ENCODE assay signal across 34 cellular contexts in the genomic region with DNA sequence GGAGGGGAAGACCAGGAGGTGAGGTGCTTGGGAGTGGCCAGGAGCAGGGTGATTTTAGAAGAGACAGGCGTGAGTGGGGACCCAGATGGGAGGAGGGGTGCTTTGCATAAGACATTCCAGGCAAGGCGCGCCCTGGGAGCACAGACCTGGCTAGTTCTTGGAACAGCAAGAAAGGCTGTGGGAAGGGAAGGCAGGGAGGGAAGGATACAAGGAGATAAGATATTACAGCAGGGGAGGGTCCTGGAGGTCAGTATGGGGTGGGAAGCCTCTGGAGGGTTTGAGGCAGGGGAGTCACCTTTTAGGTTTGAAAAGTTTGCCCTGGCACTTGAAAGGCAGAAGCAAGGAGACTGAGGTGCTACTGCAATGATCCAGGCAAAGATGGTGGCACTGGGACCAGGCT.
"Had no signal": no experiment of that assay in that cellular context is flagged by ENCODE, and none has a peak within 500 bp of the region (broad histone marks: within the 10 kb centered on the region; RNA-seq: fewer than 3 reads in every experiment).

No MANE protein-coding gene starts in this region.

- FAIRE-seq: K562, RCC 7860 had no signal

- H3K36me3 Mint-ChIP-seq: T-cell had no signal

- DNase-seq: activated B cell treated with CpG ODN at 0.5 μM for 24 hours; activated CD4-positive, alpha-beta T cell treated with anti-CD3 and anti-CD28 coated beads for 4 hours; activated CD4-positive, alpha-beta T cell treated with anti-CD3 and anti-CD28 coated beads, Interleukin-2, amount 50 U/mL, for 4 hours; activated CD4-positive, CD25-positive, alpha-beta regulatory T cell treated with anti-CD3 and anti-CD28 coated beads, Interleukin-2, amount 50 U/mL, for 72 hours; activated CD8-positive, alpha-beta T cell treated with anti-CD3 and anti-CD28 coated beads for 36 hours; activated gamma-delta T cell; activated naive CD4-positive, alpha-beta T cell treated with Interleukin-2 at 50 U/mL for 16 hours; activated naive CD8-positive, alpha-beta T cell treated with anti-CD3 and anti-CD28 coated beads, Interleukin-2, amount 10 ng/mL, durations not matched to agents 7 days and 5 days; activated T-cell treated with anti-CD3 and anti-CD28 coated beads, Interleukin-2, amount 50 U/mL, for 24 hours; amygdala; NCI-H1092 treated with DMSO at 0.1 percent for 48 hours; NCI-H1417; NCI-H146; NCI-H187; NCI-H2029 treated with DMSO at 0.1 percent for 48 hours; NCI-H2107; NCI-H2171; NCI-H510A; NCI-H526; NCI-H748 treated with DMSO at 0.1 percent for 48 hours; NK-92 treated with Interleukin-12 subunit alpha and Interleukin-12 subunit beta, amount 100 ng/mL, for 24 hours; PC-9; SIG-M5; T-cell; T-helper 17 cell; T1000 had no signal

- H3K36me3 ChIP-seq: ascending aorta, cardiac muscle cell had no signal

- H3K27me3 Mint-ChIP-seq: activated B cell treated with CpG ODN at 0.5 μM for 24 hours had no signal

- H3K27me3 ChIP-seq: ascending aorta, cardiac muscle cell had no signal

- H3K27ac Mint-ChIP-seq: activated B cell treated with CpG ODN at 0.5 μM for 24 hours; activated CD8-positive, alpha-beta T cell treated with anti-CD3 and anti-CD28 coated beads for 36 hours; activated naive CD4-positive, alpha-beta T cell treated with anti-CD3 and anti-CD28 coated beads, Interleukin-2, amount 50 U/mL, for 24 hours; activated naive CD8-positive, alpha-beta T cell treated with anti-CD3 and anti-CD28 coated beads, Interleukin-2, amount 10 ng/mL, durations not matched to agents 7 days and 5 days; activated T-cell treated with anti-CD3 and anti-CD28 coated beads, Interleukin-2, amount 50 U/mL, for 24 hours; activated T-helper 2 cell treated with anti-CD3 and anti-CD28 coated beads, Interferon-gamma antibody, Interleukin-2, Interleukin-4, amounts not matched to agents 10 μg/mL and 5 μg/mL and 100 μg/mL, durations not matched to agents 14 hours and 24 hours and 36 hours; T-cell; T-helper 17 cell had no signal

- ATAC-seq: activated CD8-positive, alpha-beta T cell treated with anti-CD3 and anti-CD28 coated beads for 36 hours; K562; SK-N-SH treated with all-trans-retinoic acid at 6 μM for 48 hours; T-cell; T-helper 17 cell had no signal

- H3K4me3 ChIP-seq: ascending aorta, cardiac muscle cell, K562, PC-9 had no signal

- H3K4me1 ChIP-seq: ascending aorta had no signal

- H3K9me3 Mint-ChIP-seq: activated B cell treated with CpG ODN at 0.5 μM for 24 hours; activated naive CD4-positive, alpha-beta T cell treated with anti-CD3 and anti-CD28 coated beads, Interleukin-2, amount 50 U/mL, for 24 hours; activated T-helper 2 cell treated with anti-CD3 and anti-CD28 coated beads, Interferon-gamma antibody, Interleukin-2, Interleukin-4, amounts not matched to agents 10 μg/mL and 5 μg/mL and 100 μg/mL, durations not matched to agents 14 hours and 24 hours and 36 hours had no signal

- H2AFZ ChIP-seq: PC-9 had no signal

- H3K27ac ChIP-seq: ascending aorta, cardiac muscle cell, PC-9, RWPE1 had no signal

- H3K4me3 Mint-ChIP-seq: activated B cell treated with CpG ODN at 0.5 μM for 24 hours; activated CD8-positive, alpha-beta T cell treated with anti-CD3 and anti-CD28 coated beads for 36 hours; activated naive CD4-positive, alpha-beta T cell treated with anti-CD3 and anti-CD28 coated beads, Interleukin-2, amount 50 U/mL, for 24 hours; activated naive CD8-positive, alpha-beta T cell treated with anti-CD3 and anti-CD28 coated beads, Interleukin-2, amount 10 ng/mL, durations not matched to agents 7 days and 5 days; activated T-cell treated with anti-CD3 and anti-CD28 coated beads, Interleukin-2, amount 50 U/mL, for 24 hours; T-cell; T-helper 17 cell had no signal

- H3K4me2 ChIP-seq: PC-9 had no signal
